ENCODE assay signal across 14 cellular contexts in the genomic region with DNA sequence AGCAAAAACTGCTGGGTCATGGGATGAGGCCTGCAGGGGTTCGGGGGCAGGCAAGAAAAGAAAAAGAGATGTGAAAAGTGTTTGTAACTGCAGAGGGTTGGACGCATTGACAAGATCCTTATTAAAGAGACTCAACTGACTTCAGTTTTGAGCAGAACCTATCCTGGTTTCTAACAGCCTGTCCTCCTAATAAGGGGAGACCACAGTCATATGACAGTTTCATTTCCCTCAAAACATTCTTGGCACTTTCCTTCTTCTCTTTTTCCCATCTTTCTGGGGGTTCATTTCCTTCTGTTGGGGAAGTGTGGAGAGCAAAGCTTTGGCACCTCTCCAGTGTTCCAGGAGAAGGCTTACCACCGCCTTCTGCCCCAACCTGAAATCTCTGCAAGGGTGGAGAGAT.
"Had no signal": no experiment of that assay in that cellular context is flagged by ENCODE, and none has a peak within 500 bp of the region (broad histone marks: within the 10 kb centered on the region; RNA-seq: fewer than 3 reads in every experiment).

No MANE protein-coding gene starts in this region.

- H3K27me3 ChIP-seq: gastrocnemius medialis, transverse colon, vagina had no signal

- H3K27ac ChIP-seq: gastrocnemius medialis, vagina had no signal

- H3K4me1 ChIP-seq: transverse colon, vagina had no signal

- H3K4me3 ChIP-seq: gastrocnemius medialis, mucosa of descending colon, transverse colon, vagina had no signal

- ATAC-seq: esophagus mucosa, gastrocnemius medialis, left colon, mucosa of descending colon had no signal

- H3K36me3 ChIP-seq: gastrocnemius medialis, transverse colon, vagina had no signal

- DNase-seq: activated CD4-positive, alpha-beta T cell treated with anti-CD3 and anti-CD28 coated beads, Interleukin-2, amount 50 U/mL, for 48 hours; activated gamma-delta T cell treated with Interleukin-2 at 50 U/mL for 16 hours; activated T-cell treated with anti-CD3 and anti-CD28 coated beads for 4 hours; effector CD8-positive, alpha-beta T cell; gastrocnemius medialis; islet precursor cell; left colon; mucosa of descending colon; naive B cell; stimulated activated CD8-positive, alpha-beta memory T cell treated with anti-CD3 and anti-CD28 coated beads, Interleukin-4, amount 100 ng/mL, for 48 hours; stimulated activated naive CD4-positive, alpha-beta T cell; transverse colon had no signal

- H3K9me3 ChIP-seq: gastrocnemius medialis, mucosa of descending colon, transverse colon, vagina had no signal
